Comparison of ENCODE assay signal across 2 cellular contexts in genomic region chr5:97163790-97164285, GRCh38.
TF ChIP-seq lines count a peak whose summit lies in the region.

No MANE protein-coding gene starts in this region.

TF ChIP-seq in HepG2, 621 proteins besides CTCF, POLR2A, EP300 and RAD21:
- TF ChIP-seq CHD4 (IDR thresholded peaks at IDR 0.05; ENCODE audit: borderline replicate concordance, low read length) (no peak), ZNF121 (CRISPR knock-in tag; IDR thresholded peaks at IDR 0.05) (peak; percentile 88)
TF ChIP-seq in HepG2: peak in this region for 1.

TF ChIP-seq in K562, 482 proteins besides CTCF, POLR2A, EP300 and RAD21:
- TF ChIP-seq SMARCC2 (IDR thresholded peaks at IDR 0.05; ENCODE audit: low read depth) (no peak), HEY1 (CRISPR knock-in tag; IDR thresholded peaks at IDR 0.05; ENCODE audit: borderline replicate concordance) (no peak), ZMIZ1 (IDR thresholded peaks at IDR 0.05; ENCODE audit: low read depth in 2 of 2, low read length in 2 of 2) (no peak), DLX4 (CRISPR knock-in tag; IDR thresholded peaks at IDR 0.05) (no peak), NR2C2 (CRISPR knock-in tag; IDR thresholded peaks at IDR 0.05) (no peak), NR2C2 (tag; IDR thresholded peaks at IDR 0.05) (no peak), SMAD1 (IDR thresholded peaks at IDR 0.05; ENCODE audit: low read depth, low read length, partially characterized antibody) (no peak), SNRNP70 (optimal IDR thresholded peaks at IDR 0.05; ENCODE audit: low read depth, low read length) (no peak), RBM25 (IDR thresholded peaks at IDR 0.05; ENCODE audit: low read depth, low read length, severe bottlenecking) (peak; percentile 10), BCOR (IDR thresholded peaks at IDR 0.05) (0 out of 2 replicates have a peak, but pooled peaks have one; percentile 23), TCF7 (IDR thresholded peaks at IDR 0.05; ENCODE audit: borderline replicate concordance) (no peak), ZNF785 (CRISPR knock-in tag; IDR thresholded peaks at IDR 0.05) (no peak), ILF3 (IDR thresholded peaks at IDR 0.05; ENCODE audit: borderline replicate concordance) (no peak), ZNF121 (CRISPR knock-in tag; conservative IDR thresholded peaks at IDR 0.05) (peak; percentile 91)
